1 cellular context compared by ENCODE assay signal in the genomic region with DNA sequence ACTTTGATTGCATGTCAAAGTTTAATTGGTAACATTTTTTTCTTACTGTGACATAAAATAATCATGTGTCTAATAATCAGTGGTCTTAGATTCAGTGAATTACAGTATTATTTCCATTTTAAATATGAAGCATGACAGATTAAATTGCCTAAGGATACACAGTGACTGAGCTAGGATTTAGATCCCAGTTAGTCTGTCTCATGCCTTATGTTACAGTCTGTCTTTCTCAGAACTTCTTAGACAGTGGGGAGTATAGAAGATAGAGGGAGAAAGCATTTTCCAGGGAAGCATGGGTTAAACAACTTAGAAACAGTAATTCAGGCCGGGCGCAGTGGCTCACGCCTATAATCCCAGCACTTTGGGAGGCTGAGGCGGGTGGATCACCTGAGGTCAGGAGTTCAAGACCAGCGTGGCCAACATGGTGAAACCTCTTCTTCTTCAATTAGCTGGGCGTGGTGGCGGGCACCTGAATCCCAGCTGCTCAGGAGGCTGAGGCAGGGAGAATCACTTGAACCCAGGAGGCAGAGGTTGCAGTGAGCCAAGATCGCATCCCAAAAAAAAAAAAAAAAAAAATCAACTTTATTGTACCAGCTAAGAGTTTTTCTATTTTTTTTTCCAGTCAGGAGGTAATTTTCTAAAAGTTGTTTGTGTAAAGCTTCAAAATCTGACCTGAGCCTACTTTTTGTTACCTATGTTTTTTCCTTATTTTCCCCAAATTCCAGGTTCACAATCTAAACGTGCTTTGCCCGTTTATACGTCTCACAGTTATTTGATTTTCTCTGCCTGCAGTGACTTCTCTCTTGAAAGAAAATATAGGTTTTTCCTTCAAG.
TF ChIP-seq lines count a peak whose summit lies in the region.

No MANE protein-coding gene starts in this region.

TF ChIP-seq in HEK293, 187 proteins besides CTCF, POLR2A, EP300 and RAD21 (continued from another document):
- TF ChIP-seq, protein P1, sequence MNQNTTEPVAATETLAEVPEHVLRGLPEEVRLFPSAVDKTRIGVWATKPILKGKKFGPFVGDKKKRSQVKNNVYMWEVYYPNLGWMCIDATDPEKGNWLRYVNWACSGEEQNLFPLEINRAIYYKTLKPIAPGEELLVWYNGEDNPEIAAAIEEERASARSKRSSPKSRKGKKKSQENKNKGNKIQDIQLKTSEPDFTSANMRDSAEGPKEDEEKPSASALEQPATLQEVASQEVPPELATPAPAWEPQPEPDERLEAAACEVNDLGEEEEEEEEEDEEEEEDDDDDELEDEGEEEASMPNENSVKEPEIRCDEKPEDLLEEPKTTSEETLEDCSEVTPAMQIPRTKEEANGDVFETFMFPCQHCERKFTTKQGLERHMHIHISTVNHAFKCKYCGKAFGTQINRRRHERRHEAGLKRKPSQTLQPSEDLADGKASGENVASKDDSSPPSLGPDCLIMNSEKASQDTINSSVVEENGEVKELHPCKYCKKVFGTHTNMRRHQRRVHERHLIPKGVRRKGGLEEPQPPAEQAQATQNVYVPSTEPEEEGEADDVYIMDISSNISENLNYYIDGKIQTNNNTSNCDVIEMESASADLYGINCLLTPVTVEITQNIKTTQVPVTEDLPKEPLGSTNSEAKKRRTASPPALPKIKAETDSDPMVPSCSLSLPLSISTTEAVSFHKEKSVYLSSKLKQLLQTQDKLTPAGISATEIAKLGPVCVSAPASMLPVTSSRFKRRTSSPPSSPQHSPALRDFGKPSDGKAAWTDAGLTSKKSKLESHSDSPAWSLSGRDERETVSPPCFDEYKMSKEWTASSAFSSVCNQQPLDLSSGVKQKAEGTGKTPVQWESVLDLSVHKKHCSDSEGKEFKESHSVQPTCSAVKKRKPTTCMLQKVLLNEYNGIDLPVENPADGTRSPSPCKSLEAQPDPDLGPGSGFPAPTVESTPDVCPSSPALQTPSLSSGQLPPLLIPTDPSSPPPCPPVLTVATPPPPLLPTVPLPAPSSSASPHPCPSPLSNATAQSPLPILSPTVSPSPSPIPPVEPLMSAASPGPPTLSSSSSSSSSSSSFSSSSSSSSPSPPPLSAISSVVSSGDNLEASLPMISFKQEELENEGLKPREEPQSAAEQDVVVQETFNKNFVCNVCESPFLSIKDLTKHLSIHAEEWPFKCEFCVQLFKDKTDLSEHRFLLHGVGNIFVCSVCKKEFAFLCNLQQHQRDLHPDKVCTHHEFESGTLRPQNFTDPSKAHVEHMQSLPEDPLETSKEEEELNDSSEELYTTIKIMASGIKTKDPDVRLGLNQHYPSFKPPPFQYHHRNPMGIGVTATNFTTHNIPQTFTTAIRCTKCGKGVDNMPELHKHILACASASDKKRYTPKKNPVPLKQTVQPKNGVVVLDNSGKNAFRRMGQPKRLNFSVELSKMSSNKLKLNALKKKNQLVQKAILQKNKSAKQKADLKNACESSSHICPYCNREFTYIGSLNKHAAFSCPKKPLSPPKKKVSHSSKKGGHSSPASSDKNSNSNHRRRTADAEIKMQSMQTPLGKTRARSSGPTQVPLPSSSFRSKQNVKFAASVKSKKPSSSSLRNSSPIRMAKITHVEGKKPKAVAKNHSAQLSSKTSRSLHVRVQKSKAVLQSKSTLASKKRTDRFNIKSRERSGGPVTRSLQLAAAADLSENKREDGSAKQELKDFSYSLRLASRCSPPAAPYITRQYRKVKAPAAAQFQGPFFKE (tag by site-specific recombination; IDR thresholded peaks at IDR 0.05; ENCODE audit: borderline replicate concordance): no peak
- TF ChIP-seq, protein P2, sequence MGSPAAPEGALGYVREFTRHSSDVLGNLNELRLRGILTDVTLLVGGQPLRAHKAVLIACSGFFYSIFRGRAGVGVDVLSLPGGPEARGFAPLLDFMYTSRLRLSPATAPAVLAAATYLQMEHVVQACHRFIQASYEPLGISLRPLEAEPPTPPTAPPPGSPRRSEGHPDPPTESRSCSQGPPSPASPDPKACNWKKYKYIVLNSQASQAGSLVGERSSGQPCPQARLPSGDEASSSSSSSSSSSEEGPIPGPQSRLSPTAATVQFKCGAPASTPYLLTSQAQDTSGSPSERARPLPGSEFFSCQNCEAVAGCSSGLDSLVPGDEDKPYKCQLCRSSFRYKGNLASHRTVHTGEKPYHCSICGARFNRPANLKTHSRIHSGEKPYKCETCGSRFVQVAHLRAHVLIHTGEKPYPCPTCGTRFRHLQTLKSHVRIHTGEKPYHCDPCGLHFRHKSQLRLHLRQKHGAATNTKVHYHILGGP (tag by site-specific recombination; IDR thresholded peaks at IDR 0.05): peak; percentile 46; the same call in 1 of the 2 replicates
- TF ChIP-seq ZNF324 (tag by site-specific recombination; IDR thresholded peaks at IDR 0.05): no peak
- TF ChIP-seq WT1 (tag by site-specific recombination; IDR thresholded peaks at IDR 0.05): no peak
- no peak for TF ChIP-seq ZNF623 (tag by site-specific recombination; IDR thresholded peaks at IDR 0.05)
- TF ChIP-seq ZBTB8A (tag by site-specific recombination; IDR thresholded peaks at IDR 0.05): peak; percentile 49; the same call in 1 of the 2 replicates
- TF ChIP-seq ZNF624 (tag by site-specific recombination; IDR thresholded peaks at IDR 0.05): no peak
- no peak for TF ChIP-seq ZNF544 (tag by site-specific recombination; IDR thresholded peaks at IDR 0.05)
- TF ChIP-seq, protein P3, sequence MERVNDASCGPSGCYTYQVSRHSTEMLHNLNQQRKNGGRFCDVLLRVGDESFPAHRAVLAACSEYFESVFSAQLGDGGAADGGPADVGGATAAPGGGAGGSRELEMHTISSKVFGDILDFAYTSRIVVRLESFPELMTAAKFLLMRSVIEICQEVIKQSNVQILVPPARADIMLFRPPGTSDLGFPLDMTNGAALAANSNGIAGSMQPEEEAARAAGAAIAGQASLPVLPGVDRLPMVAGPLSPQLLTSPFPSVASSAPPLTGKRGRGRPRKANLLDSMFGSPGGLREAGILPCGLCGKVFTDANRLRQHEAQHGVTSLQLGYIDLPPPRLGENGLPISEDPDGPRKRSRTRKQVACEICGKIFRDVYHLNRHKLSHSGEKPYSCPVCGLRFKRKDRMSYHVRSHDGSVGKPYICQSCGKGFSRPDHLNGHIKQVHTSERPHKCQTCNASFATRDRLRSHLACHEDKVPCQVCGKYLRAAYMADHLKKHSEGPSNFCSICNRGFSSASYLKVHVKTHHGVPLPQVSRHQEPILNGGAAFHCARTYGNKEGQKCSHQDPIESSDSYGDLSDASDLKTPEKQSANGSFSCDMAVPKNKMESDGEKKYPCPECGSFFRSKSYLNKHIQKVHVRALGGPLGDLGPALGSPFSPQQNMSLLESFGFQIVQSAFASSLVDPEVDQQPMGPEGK (tag by site-specific recombination; IDR thresholded peaks at IDR 0.05): no peak
- TF ChIP-seq ZNF132 (tag by site-specific recombination; IDR thresholded peaks at IDR 0.05; ENCODE audit: borderline replicate concordance): no peak
- TF ChIP-seq, protein P4, sequence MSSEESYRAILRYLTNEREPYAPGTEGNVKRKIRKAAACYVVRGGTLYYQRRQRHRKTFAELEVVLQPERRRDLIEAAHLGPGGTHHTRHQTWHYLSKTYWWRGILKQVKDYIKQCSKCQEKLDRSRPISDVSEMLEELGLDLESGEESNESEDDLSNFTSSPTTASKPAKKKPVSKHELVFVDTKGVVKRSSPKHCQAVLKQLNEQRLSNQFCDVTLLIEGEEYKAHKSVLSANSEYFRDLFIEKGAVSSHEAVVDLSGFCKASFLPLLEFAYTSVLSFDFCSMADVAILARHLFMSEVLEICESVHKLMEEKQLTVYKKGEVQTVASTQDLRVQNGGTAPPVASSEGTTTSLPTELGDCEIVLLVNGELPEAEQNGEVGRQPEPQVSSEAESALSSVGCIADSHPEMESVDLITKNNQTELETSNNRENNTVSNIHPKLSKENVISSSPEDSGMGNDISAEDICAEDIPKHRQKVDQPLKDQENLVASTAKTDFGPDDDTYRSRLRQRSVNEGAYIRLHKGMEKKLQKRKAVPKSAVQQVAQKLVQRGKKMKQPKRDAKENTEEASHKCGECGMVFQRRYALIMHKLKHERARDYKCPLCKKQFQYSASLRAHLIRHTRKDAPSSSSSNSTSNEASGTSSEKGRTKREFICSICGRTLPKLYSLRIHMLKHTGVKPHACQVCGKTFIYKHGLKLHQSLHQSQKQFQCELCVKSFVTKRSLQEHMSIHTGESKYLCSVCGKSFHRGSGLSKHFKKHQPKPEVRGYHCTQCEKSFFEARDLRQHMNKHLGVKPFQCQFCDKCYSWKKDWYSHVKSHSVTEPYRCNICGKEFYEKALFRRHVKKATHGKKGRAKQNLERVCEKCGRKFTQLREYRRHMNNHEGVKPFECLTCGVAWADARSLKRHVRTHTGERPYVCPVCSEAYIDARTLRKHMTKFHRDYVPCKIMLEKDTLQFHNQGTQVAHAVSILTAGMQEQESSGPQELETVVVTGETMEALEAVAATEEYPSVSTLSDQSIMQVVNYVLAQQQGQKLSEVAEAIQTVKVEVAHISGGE (tag by site-specific recombination; conservative IDR thresholded peaks at IDR 0.05; ENCODE audit: low read depth): no peak
- no peak for TF ChIP-seq MZF1 (tag by site-specific recombination; IDR thresholded peaks at IDR 0.05; ENCODE audit: borderline replicate concordance)
- no peak for TF ChIP-seq ZNF248 (tag by site-specific recombination; IDR thresholded peaks at IDR 0.05)
- no peak for TF ChIP-seq ZNF585B (tag by site-specific recombination; IDR thresholded peaks at IDR 0.05)
- no peak for TF ChIP-seq ZNF24 (tag by site-specific recombination; IDR thresholded peaks at IDR 0.05)
- no peak for TF ChIP-seq ZNF548 (tag by site-specific recombination; IDR thresholded peaks at IDR 0.05)
- no peak for TF ChIP-seq KLF1 (tag by site-specific recombination; IDR thresholded peaks at IDR 0.05)
- no peak for TF ChIP-seq ZFP3 (tag by site-specific recombination; IDR thresholded peaks at IDR 0.05; ENCODE audit: low read depth)
- no peak for TF ChIP-seq FEZF1 (tag by site-specific recombination; IDR thresholded peaks at IDR 0.05)
- no peak for TF ChIP-seq ZNF560 (tag by site-specific recombination; IDR thresholded peaks at IDR 0.05; ENCODE audit: borderline replicate concordance)
- no peak for TF ChIP-seq SP7 (tag by site-specific recombination; IDR thresholded peaks at IDR 0.05)
- TF ChIP-seq ZNF184 (tag by site-specific recombination; IDR thresholded peaks at IDR 0.05): no peak
- TF ChIP-seq ZNF837 (tag by site-specific recombination; IDR thresholded peaks at IDR 0.05): no peak
- no peak for TF ChIP-seq ZNF777 (tag by site-specific recombination; IDR thresholded peaks at IDR 0.05; ENCODE audit: borderline replicate concordance)
- no peak for TF ChIP-seq ZNF19 (tag by site-specific recombination; IDR thresholded peaks at IDR 0.05; ENCODE audit: low read depth)
- TF ChIP-seq GLI2 (tag by site-specific recombination; IDR thresholded peaks at IDR 0.05; ENCODE audit: borderline replicate concordance, low read depth): no peak
- TF ChIP-seq ZNF830 (tag by site-specific recombination; IDR thresholded peaks at IDR 0.05; ENCODE audit: low read depth): no peak
- TF ChIP-seq, protein P5, sequence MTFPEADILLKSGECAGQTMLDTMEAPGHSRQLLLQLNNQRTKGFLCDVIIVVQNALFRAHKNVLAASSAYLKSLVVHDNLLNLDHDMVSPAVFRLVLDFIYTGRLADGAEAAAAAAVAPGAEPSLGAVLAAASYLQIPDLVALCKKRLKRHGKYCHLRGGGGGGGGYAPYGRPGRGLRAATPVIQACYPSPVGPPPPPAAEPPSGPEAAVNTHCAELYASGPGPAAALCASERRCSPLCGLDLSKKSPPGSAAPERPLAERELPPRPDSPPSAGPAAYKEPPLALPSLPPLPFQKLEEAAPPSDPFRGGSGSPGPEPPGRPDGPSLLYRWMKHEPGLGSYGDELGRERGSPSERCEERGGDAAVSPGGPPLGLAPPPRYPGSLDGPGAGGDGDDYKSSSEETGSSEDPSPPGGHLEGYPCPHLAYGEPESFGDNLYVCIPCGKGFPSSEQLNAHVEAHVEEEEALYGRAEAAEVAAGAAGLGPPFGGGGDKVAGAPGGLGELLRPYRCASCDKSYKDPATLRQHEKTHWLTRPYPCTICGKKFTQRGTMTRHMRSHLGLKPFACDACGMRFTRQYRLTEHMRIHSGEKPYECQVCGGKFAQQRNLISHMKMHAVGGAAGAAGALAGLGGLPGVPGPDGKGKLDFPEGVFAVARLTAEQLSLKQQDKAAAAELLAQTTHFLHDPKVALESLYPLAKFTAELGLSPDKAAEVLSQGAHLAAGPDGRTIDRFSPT (tag by site-specific recombination; IDR thresholded peaks at IDR 0.05): 0 out of 2 replicates have a peak, but pooled peaks have one; percentile 32
- TF ChIP-seq, protein P6, sequence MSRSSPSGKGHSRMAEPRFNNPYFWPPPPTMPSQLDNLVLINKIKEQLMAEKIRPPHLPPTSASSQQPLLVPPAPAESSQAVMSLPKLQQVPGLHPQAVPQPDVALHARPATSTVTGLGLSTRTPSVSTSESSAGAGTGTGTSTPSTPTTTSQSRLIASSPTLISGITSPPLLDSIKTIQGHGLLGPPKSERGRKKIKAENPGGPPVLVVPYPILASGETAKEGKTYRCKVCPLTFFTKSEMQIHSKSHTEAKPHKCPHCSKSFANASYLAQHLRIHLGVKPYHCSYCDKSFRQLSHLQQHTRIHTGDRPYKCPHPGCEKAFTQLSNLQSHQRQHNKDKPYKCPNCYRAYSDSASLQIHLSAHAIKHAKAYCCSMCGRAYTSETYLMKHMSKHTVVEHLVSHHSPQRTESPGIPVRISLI (tag by site-specific recombination; IDR thresholded peaks at IDR 0.05): peak; percentile 60; the same call in 1 of the 2 replicates
- TF ChIP-seq, protein P7, sequence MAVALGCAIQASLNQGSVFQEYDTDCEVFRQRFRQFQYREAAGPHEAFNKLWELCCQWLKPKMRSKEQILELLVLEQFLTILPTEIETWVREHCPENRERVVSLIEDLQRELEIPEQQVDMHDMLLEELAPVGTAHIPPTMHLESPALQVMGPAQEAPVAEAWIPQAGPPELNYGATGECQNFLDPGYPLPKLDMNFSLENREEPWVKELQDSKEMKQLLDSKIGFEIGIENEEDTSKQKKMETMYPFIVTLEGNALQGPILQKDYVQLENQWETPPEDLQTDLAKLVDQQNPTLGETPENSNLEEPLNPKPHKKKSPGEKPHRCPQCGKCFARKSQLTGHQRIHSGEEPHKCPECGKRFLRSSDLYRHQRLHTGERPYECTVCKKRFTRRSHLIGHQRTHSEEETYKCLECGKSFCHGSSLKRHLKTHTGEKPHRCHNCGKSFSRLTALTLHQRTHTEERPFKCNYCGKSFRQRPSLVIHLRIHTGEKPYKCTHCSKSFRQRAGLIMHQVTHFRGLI (tag by site-specific recombination; IDR thresholded peaks at IDR 0.05): 0 out of 2 replicates have a peak, but pooled peaks have one; percentile 21
- TF ChIP-seq ZNF416 (tag by site-specific recombination; IDR thresholded peaks at IDR 0.05): no peak
- TF ChIP-seq, protein P8, sequence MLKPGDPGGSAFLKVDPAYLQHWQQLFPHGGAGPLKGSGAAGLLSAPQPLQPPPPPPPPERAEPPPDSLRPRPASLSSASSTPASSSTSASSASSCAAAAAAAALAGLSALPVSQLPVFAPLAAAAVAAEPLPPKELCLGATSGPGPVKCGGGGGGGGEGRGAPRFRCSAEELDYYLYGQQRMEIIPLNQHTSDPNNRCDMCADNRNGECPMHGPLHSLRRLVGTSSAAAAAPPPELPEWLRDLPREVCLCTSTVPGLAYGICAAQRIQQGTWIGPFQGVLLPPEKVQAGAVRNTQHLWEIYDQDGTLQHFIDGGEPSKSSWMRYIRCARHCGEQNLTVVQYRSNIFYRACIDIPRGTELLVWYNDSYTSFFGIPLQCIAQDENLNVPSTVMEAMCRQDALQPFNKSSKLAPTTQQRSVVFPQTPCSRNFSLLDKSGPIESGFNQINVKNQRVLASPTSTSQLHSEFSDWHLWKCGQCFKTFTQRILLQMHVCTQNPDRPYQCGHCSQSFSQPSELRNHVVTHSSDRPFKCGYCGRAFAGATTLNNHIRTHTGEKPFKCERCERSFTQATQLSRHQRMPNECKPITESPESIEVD (tag by site-specific recombination; IDR thresholded peaks at IDR 0.05): peak; percentile 94
